In genomic region chr22:27791494-27792241, GRCh38 we compare ENCODE assay signal across 1 cellular context.
TF ChIP-seq lines count a peak whose summit lies in the region.

No MANE protein-coding gene starts in this region.

TF ChIP-seq in HEK293, 187 proteins besides CTCF, POLR2A, EP300 and RAD21 (continued from another document):
- TF ChIP-seq BCL6B (tag by site-specific recombination; IDR thresholded peaks at IDR 0.05) (peak; percentile 52; the same call in 1 of the 2 replicates), ZFP69B (tag by site-specific recombination; IDR thresholded peaks at IDR 0.05) (no peak), ZNF391 (tag by site-specific recombination; IDR thresholded peaks at IDR 0.05; ENCODE audit: borderline replicate concordance, low read depth) (no peak), SCRT2 (tag by site-specific recombination; IDR thresholded peaks at IDR 0.05) (peak; percentile 42; the same call in 1 of the 2 replicates), ZNF112 (tag by site-specific recombination; IDR thresholded peaks at IDR 0.05) (no peak), ZNF843 (tag by site-specific recombination; IDR thresholded peaks at IDR 0.05) (peak; percentile 69; the same call in 1 of the 2 replicates)
